ENCODE assay signal across 18 cellular contexts in the genomic region with DNA sequence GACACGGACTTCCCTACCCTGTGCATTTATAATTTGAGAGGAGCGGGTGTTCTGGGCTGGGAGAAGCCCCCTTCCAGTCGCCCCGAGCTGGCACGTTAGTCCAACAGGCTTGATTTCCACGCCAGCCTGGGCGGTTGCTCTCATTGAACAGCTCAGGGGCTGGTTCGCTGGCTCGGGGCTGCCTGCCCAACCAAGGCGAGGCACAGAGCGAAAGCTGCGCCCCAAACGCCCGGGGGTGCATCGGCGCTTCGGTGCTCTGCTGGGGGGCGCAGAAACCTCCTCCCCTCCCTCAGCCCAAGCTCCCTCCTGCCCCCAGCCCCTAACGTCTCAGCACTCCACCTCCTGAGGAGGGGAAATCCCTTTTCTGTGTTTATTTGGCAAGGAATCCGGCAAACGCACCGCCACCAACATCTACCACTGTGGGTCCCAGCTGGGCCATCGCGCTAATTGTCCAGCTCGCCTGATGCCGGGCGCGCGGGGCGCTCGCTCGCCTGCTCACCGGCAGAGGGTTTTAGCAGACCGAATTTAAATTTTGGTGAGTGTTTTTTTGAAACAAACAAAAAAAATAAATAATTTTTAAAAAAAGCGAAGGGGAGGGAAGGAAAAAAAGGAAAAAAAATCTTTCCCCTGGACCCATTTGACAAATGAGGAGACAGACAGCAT. TPM values are rescaled to one million over a fixed set of nuclear protein-coding genes. Genes with fewer than 3 reads are reported as not detected.
DNase-seq lines count a peak whose midpoint lies in the region; ATAC-seq, FAIRE-seq and TF ChIP-seq lines count a peak whose summit lies in the region.
"Had no signal": no experiment of that assay in that cellular context is flagged by ENCODE, and none has a peak within 500 bp of the region (broad histone marks: within the 10 kb centered on the region; RNA-seq: fewer than 3 reads in every experiment).

No MANE protein-coding gene starts in this region.

- no peak for TF ChIP-seq CTCF in coronary artery (IDR thresholded peaks at IDR 0.05)
- TF ChIP-seq CTCF in kidney (IDR thresholded peaks at IDR 0.05; ENCODE audit: borderline replicate concordance, extremely low read depth, insufficient read depth), result no peak

- H3K27me3 ChIP-seq in skeletal muscle tissue (ENCODE audit: control insufficient read depth in 3 of 3, insufficient read depth in 3 of 3, low read length in 3 of 3), result peaks cover 0 to 12% (median 0%) of the 10 kb centered on the region in 3 donors

- intact Hi-C loops in kidney (cut with DNase I), result no loop called here

- peak; percentile 11 for DNase-seq in DMS153 treated with DMSO at 0.1 percent for 48 hours (lab: John Stamatoyannopoulos, UW; ENCODE audit: unreplicated experiment)
- no peak for DNase-seq in DMS153 (lab: John Stamatoyannopoulos, UW)
- no peak for DNase-seq in coronary artery (ENCODE audit: low spot score)
- peak; percentile 70 for DNase-seq in kidney
- DNase-seq in AG08395 (ENCODE audit: low spot score), result no peak
- DNase-seq in HT-29 (ENCODE audit: low spot score), result no peak
- DNase-seq: activated CD4-positive, alpha-beta T cell treated with anti-CD3 and anti-CD28 coated beads, Interleukin-2, amount 50 U/mL, for 1 hour; GM23248; hippocampal formation; IMR-90; NCI-H1417 treated with DMSO at 0.1 percent for 48 hours; OCI-M1; T-helper 2 cell; transverse colon had no signal

- H3K9me3 ChIP-seq in kidney (ENCODE audit: control insufficient read depth in 1 of 2, low read length in 2 of 2) (no peaks in the 10 kb centered on the region), skeletal muscle tissue (ENCODE audit: control insufficient read depth in 3 of 3, low read length in 3 of 3) (no peaks in the 10 kb centered on the region)
- H3K9me3 ChIP-seq: transverse colon had no signal

- ATAC-seq in HG02852 (IDR thresholded peaks at IDR 0.05; ENCODE audit: unreplicated experiment), result no peak

- no peaks in the 10 kb centered on the region for H3K4me1 ChIP-seq in kidney (ENCODE audit: control insufficient read depth in 1 of 2, insufficient read depth in 1 of 2, low read depth in 1 of 2, low read length in 2 of 2)
- H3K4me1 ChIP-seq in skeletal muscle tissue (ENCODE audit: control insufficient read depth in 3 of 3, insufficient read depth in 3 of 3, low read length in 3 of 3), result peaks cover 0 to 12% (median 7%) of the 10 kb centered on the region in 3 donors
- H3K4me1 ChIP-seq: transverse colon had no signal

- H3K9ac ChIP-seq in kidney (ENCODE audit: low read length in 2 of 2) (no peak overlapping the region), skeletal muscle tissue (ENCODE audit: low read depth in 1 of 3, low read length in 3 of 3) (peak overlapping the region; percentile 5 to 75 (median 53))
- H3K9ac ChIP-seq: GM23248 had no signal

- H3K4me3 ChIP-seq in coronary artery (peak overlapping the region; percentile 8), kidney (ENCODE audit: low read length in 2 of 2) (no peak overlapping the region), skeletal muscle tissue (ENCODE audit: low read length in 3 of 3) (peak overlapping the region; percentile 59 to 68 (median 65))
- H3K4me3 ChIP-seq: GM23248 had no signal

- FAIRE-seq in kidney (lab: Jason Lieb, UNC), result no peak
- FAIRE-seq: endothelial cell of umbilical vein had no signal

- no peaks in the 10 kb centered on the region for H3K36me3 ChIP-seq in kidney (ENCODE audit: control insufficient read depth in 1 of 2, insufficient read depth in 2 of 2, low read length in 2 of 2)
- H3K36me3 ChIP-seq in skeletal muscle tissue (ENCODE audit: control insufficient read depth in 3 of 3, insufficient read depth in 3 of 3, low read length in 3 of 3), result no peaks in the 10 kb centered on the region
- H3K36me3 ChIP-seq: transverse colon had no signal

- H3K27ac ChIP-seq in coronary artery, result no peak overlapping the region
- no peak overlapping the region for H3K27ac ChIP-seq in kidney (ENCODE audit: low read depth in 2 of 2, low read length in 2 of 2)
- H3K27ac ChIP-seq in skeletal muscle tissue (ENCODE audit: low read depth, low read length), result no peak overlapping the region
- H3K27ac ChIP-seq: 22Rv1, GM23248, transverse colon had no signal

RNA-seq across cellular contexts. Expression of a gene that starts 29.5 kb away (rescaled TPM):
- total RNA-seq in kidney, result 0.66 TPM
- 0.24 TPM for polyA plus RNA-seq in kidney (ENCODE audit: insufficient read depth, low read depth, low replicate concordance)
- 26.1 TPM for total RNA-seq in skeletal muscle tissue
- total RNA-seq in HT-29 (2014; rRNA removed; shearing (Covaris generic)), result not detected in 2 replicates
- total RNA-seq: endothelial cell of umbilical vein, GM23248, IMR-90 had no signal
- polyA plus RNA-seq: endothelial cell of umbilical vein, GM23248, IMR-90 had no signal

Comparison
In these comparisons a context has a peak if more than half of its experiments do, and no peak if none do; other contexts are left out.
1. DNase-seq: peak in DMS153 treated with DMSO at 0.1 percent for 48 hours (single experiment) and kidney (single experiment); none in DMS153 (single experiment), coronary artery (single experiment), AG08395 (single experiment) and HT-29 (single experiment).
2. H3K4me3 ChIP-seq: peak in coronary artery (single experiment) and skeletal muscle tissue (3 of 3); none in kidney (0 of 2).
3. H3K9ac ChIP-seq: peak in skeletal muscle tissue (3 of 3); none in kidney (0 of 2).
4. RNA of a gene that starts 29.5 kb away (total RNA-seq): 26.1 TPM in skeletal muscle tissue (single experiment); 0.66 TPM in kidney (single experiment) and not detected in HT-29; every median in the first group is over 10 times any median in the second.